1 cellular context compared by ENCODE assay signal in the genomic region with DNA sequence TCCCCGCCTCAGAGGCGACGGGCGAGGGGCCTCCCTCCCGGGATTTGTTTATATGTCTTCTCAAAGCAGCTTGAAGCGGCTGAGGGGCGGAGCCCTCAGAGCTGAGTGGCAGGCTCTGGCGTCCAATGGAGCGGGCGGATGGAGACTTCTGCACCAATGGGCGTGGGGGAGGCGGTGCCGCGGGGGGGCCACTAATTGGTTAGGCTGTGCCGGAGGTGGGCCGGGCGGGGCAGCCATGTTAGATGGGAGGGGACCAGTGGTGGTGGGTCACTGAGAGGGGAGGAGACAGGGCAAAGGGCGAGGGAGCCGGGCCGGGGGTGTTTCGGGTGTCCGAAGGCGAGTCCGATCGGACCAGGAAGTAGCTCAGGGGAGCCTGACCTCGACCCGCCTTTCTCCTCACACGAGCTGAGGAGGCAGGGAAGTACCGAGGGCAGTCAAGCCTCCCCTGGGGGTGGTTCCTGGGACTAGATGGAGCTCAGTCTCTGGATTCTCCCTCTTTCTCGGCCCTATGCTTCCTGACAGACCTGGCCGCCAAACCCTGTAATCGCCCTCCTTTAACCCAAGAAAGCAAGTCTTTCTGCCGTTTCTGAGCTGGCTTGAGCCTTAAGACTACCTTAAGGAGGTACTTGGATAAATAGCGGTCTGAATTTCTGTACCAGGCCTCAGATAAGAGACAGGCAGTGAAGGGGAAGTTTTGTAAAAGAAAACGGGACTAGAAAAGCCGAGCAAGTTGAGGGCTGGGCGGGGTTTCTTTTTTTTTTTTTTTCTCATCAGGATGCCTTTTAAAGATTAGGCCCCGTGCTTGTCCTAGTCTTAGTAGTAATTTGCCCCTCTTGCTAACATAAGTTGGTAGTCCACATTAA.
A peak's percentile ranks its signal among the peaks of the same experiment; 100 is the strongest.
TF ChIP-seq lines count a peak whose summit lies in the region.

No MANE protein-coding gene starts in this region.

TF ChIP-seq in HEK293, 187 proteins besides CTCF, POLR2A, EP300 and RAD21 (continued from another document and continues in another):
- TF ChIP-seq, protein P1, sequence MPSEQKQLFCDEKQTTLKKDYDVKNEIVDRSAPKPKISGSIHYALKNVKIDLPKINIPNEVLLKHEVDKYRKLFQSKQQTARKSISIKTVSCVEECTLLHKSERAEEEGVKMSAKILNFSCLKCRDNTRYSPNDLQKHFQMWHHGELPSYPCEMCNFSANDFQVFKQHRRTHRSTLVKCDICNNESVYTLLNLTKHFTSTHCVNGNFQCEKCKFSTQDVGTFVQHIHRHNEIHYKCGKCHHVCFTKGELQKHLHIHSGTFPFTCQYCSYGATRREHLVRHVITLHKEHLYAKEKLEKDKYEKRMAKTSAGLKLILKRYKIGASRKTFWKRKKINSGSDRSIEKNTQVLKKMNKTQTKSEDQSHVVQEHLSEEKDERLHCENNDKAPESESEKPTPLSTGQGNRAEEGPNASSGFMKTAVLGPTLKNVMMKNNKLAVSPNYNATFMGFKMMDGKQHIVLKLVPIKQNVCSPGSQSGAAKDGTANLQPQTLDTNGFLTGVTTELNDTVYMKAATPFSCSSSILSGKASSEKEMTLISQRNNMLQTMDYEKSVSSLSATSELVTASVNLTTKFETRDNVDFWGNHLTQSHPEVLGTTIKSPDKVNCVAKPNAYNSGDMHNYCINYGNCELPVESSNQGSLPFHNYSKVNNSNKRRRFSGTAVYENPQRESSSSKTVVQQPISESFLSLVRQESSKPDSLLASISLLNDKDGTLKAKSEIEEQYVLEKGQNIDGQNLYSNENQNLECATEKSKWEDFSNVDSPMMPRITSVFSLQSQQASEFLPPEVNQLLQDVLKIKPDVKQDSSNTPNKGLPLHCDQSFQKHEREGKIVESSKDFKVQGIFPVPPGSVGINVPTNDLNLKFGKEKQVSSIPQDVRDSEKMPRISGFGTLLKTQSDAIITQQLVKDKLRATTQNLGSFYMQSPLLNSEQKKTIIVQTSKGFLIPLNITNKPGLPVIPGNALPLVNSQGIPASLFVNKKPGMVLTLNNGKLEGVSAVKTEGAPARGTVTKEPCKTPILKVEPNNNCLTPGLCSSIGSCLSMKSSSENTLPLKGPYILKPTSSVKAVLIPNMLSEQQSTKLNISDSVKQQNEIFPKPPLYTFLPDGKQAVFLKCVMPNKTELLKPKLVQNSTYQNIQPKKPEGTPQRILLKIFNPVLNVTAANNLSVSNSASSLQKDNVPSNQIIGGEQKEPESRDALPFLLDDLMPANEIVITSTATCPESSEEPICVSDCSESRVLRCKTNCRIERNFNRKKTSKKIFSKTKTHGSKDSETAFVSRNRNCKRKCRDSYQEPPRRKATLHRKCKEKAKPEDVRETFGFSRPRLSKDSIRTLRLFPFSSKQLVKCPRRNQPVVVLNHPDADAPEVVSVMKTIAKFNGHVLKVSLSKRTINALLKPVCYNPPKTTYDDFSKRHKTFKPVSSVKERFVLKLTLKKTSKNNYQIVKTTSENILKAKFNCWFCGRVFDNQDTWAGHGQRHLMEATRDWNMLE (tag by site-specific recombination; conservative IDR thresholded peaks at IDR 0.05; ENCODE audit: low read depth) = no peak
- TF ChIP-seq ZNF292 (tag by site-specific recombination; IDR thresholded peaks at IDR 0.05; ENCODE audit: borderline replicate concordance, low read depth) (no peak), GLI2 (tag by site-specific recombination; IDR thresholded peaks at IDR 0.05; ENCODE audit: borderline replicate concordance, low read depth) (no peak), SP2 (tag by site-specific recombination; IDR thresholded peaks at IDR 0.05) (peak; percentile 95), ZNF146 (tag by site-specific recombination; IDR thresholded peaks at IDR 0.05) (no peak), ZNF302 (tag by site-specific recombination; IDR thresholded peaks at IDR 0.05; ENCODE audit: low read depth) (no peak), ZNF621 (tag by site-specific recombination; IDR thresholded peaks at IDR 0.05) (no peak), ZNF658 (tag by site-specific recombination; IDR thresholded peaks at IDR 0.05) (no peak), ZNF768 (tag by site-specific recombination; IDR thresholded peaks at IDR 0.05) (no peak), ZNF132 (tag by site-specific recombination; IDR thresholded peaks at IDR 0.05; ENCODE audit: borderline replicate concordance) (no peak), ZNF610 (tag by site-specific recombination; IDR thresholded peaks at IDR 0.05; ENCODE audit: borderline replicate concordance) (no peak), SCRT2 (tag by site-specific recombination; IDR thresholded peaks at IDR 0.05) (peak; percentile 14; the same call in 1 of the 2 replicates), ZNF266 (tag by site-specific recombination; IDR thresholded peaks at IDR 0.05; ENCODE audit: low read depth) (no peak), ZNF629 (tag by site-specific recombination; IDR thresholded peaks at IDR 0.05) (0 out of 2 replicates have a peak, but pooled peaks have one; percentile 58), RBAK (tag by site-specific recombination; IDR thresholded peaks at IDR 0.05) (no peak), ZNF623 (tag by site-specific recombination; IDR thresholded peaks at IDR 0.05) (no peak), ZNF416 (tag by site-specific recombination; IDR thresholded peaks at IDR 0.05) (no peak), ZNF157 (tag by site-specific recombination; IDR thresholded peaks at IDR 0.05) (no peak), ZNF555 (tag by site-specific recombination; conservative IDR thresholded peaks at IDR 0.05) (no peak), ZNF354C (tag by site-specific recombination; IDR thresholded peaks at IDR 0.05; ENCODE audit: borderline replicate concordance, low read depth) (no peak)
- TF ChIP-seq, protein P2, sequence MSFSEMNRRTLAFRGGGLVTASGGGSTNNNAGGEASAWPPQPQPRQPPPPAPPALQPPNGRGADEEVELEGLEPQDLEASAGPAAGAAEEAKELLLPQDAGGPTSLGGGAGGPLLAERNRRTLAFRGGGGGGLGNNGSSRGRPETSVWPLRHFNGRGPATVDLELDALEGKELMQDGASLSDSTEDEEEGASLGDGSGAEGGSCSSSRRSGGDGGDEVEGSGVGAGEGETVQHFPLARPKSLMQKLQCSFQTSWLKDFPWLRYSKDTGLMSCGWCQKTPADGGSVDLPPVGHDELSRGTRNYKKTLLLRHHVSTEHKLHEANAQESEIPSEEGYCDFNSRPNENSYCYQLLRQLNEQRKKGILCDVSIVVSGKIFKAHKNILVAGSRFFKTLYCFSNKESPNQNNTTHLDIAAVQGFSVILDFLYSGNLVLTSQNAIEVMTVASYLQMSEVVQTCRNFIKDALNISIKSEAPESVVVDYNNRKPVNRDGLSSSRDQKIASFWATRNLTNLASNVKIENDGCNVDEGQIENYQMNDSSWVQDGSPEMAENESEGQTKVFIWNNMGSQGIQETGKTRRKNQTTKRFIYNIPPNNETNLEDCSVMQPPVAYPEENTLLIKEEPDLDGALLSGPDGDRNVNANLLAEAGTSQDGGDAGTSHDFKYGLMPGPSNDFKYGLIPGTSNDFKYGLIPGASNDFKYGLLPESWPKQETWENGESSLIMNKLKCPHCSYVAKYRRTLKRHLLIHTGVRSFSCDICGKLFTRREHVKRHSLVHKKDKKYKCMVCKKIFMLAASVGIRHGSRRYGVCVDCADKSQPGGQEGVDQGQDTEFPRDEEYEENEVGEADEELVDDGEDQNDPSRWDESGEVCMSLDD (tag by site-specific recombination; IDR thresholded peaks at IDR 0.05) = peak; percentile 63; the same call in 1 of the 2 replicates
- TF ChIP-seq, protein P3, sequence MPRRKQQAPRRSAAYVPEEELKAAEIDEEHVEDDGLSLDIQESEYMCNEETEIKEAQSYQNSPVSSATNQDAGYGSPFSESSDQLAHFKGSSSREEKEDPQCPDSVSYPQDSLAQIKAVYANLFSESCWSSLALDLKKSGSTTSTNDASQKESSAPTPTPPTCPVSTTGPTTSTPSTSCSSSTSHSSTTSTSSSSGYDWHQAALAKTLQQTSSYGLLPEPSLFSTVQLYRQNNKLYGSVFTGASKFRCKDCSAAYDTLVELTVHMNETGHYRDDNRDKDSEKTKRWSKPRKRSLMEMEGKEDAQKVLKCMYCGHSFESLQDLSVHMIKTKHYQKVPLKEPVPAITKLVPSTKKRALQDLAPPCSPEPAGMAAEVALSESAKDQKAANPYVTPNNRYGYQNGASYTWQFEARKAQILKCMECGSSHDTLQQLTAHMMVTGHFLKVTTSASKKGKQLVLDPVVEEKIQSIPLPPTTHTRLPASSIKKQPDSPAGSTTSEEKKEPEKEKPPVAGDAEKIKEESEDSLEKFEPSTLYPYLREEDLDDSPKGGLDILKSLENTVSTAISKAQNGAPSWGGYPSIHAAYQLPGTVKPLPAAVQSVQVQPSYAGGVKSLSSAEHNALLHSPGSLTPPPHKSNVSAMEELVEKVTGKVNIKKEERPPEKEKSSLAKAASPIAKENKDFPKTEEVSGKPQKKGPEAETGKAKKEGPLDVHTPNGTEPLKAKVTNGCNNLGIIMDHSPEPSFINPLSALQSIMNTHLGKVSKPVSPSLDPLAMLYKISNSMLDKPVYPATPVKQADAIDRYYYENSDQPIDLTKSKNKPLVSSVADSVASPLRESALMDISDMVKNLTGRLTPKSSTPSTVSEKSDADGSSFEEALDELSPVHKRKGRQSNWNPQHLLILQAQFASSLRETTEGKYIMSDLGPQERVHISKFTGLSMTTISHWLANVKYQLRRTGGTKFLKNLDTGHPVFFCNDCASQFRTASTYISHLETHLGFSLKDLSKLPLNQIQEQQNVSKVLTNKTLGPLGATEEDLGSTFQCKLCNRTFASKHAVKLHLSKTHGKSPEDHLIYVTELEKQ (tag by site-specific recombination; IDR thresholded peaks at IDR 0.05; ENCODE audit: borderline replicate concordance) = no peak
- TF ChIP-seq, protein P4, sequence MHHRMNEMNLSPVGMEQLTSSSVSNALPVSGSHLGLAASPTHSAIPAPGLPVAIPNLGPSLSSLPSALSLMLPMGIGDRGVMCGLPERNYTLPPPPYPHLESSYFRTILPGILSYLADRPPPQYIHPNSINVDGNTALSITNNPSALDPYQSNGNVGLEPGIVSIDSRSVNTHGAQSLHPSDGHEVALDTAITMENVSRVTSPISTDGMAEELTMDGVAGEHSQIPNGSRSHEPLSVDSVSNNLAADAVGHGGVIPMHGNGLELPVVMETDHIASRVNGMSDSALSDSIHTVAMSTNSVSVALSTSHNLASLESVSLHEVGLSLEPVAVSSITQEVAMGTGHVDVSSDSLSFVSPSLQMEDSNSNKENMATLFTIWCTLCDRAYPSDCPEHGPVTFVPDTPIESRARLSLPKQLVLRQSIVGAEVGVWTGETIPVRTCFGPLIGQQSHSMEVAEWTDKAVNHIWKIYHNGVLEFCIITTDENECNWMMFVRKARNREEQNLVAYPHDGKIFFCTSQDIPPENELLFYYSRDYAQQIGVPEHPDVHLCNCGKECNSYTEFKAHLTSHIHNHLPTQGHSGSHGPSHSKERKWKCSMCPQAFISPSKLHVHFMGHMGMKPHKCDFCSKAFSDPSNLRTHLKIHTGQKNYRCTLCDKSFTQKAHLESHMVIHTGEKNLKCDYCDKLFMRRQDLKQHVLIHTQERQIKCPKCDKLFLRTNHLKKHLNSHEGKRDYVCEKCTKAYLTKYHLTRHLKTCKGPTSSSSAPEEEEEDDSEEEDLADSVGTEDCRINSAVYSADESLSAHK (tag by site-specific recombination; IDR thresholded peaks at IDR 0.05) = 0 out of 2 replicates have a peak, but pooled peaks have one; percentile 56
- TF ChIP-seq, protein P5, sequence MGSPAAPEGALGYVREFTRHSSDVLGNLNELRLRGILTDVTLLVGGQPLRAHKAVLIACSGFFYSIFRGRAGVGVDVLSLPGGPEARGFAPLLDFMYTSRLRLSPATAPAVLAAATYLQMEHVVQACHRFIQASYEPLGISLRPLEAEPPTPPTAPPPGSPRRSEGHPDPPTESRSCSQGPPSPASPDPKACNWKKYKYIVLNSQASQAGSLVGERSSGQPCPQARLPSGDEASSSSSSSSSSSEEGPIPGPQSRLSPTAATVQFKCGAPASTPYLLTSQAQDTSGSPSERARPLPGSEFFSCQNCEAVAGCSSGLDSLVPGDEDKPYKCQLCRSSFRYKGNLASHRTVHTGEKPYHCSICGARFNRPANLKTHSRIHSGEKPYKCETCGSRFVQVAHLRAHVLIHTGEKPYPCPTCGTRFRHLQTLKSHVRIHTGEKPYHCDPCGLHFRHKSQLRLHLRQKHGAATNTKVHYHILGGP (tag by site-specific recombination; IDR thresholded peaks at IDR 0.05) = no peak
- TF ChIP-seq, protein P6, sequence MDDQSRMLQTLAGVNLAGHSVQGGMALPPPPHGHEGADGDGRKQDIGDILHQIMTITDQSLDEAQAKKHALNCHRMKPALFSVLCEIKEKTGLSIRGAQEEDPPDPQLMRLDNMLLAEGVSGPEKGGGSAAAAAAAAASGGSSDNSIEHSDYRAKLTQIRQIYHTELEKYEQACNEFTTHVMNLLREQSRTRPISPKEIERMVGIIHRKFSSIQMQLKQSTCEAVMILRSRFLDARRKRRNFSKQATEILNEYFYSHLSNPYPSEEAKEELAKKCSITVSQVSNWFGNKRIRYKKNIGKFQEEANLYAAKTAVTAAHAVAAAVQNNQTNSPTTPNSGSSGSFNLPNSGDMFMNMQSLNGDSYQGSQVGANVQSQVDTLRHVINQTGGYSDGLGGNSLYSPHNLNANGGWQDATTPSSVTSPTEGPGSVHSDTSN (CRISPR knock-in tag; IDR thresholded peaks at IDR 0.05) = peak; percentile 91
- TF ChIP-seq, protein P7, sequence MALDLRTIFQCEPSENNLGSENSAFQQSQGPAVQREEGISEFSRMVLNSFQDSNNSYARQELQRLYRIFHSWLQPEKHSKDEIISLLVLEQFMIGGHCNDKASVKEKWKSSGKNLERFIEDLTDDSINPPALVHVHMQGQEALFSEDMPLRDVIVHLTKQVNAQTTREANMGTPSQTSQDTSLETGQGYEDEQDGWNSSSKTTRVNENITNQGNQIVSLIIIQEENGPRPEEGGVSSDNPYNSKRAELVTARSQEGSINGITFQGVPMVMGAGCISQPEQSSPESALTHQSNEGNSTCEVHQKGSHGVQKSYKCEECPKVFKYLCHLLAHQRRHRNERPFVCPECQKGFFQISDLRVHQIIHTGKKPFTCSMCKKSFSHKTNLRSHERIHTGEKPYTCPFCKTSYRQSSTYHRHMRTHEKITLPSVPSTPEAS (tag by site-specific recombination; IDR thresholded peaks at IDR 0.05) = no peak
- TF ChIP-seq, protein P8, sequence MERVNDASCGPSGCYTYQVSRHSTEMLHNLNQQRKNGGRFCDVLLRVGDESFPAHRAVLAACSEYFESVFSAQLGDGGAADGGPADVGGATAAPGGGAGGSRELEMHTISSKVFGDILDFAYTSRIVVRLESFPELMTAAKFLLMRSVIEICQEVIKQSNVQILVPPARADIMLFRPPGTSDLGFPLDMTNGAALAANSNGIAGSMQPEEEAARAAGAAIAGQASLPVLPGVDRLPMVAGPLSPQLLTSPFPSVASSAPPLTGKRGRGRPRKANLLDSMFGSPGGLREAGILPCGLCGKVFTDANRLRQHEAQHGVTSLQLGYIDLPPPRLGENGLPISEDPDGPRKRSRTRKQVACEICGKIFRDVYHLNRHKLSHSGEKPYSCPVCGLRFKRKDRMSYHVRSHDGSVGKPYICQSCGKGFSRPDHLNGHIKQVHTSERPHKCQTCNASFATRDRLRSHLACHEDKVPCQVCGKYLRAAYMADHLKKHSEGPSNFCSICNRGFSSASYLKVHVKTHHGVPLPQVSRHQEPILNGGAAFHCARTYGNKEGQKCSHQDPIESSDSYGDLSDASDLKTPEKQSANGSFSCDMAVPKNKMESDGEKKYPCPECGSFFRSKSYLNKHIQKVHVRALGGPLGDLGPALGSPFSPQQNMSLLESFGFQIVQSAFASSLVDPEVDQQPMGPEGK (tag by site-specific recombination; IDR thresholded peaks at IDR 0.05) = peak; percentile 100
- TF ChIP-seq, protein P9, sequence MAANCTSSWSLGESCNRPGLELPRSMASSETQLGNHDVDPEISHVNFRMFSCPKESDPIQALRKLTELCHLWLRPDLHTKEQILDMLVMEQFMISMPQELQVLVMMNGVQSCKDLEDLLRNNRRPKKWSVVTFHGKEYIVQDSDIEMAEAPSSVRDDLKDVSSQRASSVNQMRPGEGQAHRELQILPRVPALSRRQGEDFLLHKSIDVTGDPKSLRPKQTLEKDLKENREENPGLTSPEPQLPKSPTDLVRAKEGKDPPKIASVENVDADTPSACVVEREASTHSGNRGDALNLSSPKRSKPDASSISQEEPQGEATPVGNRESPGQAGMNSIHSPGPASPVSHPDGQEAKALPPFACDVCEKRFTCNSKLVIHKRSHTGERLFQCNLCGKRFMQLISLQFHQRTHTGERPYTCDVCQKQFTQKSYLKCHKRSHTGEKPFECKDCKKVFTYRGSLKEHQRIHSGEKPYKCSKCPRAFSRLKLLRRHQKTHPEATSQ (tag by site-specific recombination; IDR thresholded peaks at IDR 0.05) = no peak
